Comparison of ENCODE assay signal across 1 cellular context in the genomic region with DNA sequence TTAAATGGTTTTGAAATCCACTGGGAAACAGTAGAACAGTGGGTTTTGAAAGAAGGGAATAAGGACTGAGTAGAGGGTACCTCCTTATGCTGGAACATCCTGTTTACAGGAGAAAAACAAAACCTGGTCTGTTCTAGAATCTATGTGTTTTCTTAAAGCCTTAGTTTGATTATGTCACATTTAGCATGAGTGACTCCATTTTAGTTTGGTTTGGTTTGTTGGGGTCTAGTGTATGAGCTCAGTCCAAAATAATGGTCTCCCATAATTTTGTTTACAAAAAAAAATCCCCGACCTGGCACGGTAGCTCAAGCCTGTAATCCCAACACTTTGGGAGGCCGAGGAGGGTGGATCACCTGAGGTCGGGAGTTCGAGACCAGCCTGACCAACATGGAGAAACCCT.
DNase-seq lines count a peak whose midpoint lies in the region; ATAC-seq, FAIRE-seq and TF ChIP-seq lines count a peak whose summit lies in the region.
"Not testable (repeated sequence)": the region's sequence is repeated elsewhere in the genome, so short reads cannot be mapped to it uniquely, and the experiment has no call there.

No MANE protein-coding gene starts in this region.

- CTCF ChIA-PET in K562 (lab: Yijun Ruan, JAX; ENCODE audit: low intra/inter-chr PET ratio) = not testable (repeated sequence)

- H3K4me1 ChIP-seq in K562 (replicated peaks in 1 of 2; ENCODE audit: control insufficient read depth in 2 of 2, insufficient read depth in 2 of 2, low read length in 2 of 2) = not testable (repeated sequence)

- WGBS in K562 (ENCODE audit: insufficient coverage, low coverage, missing lambda C conversion rate) = 27% methylated on average over 5 of the region's 5 CpGs

- not testable (repeated sequence) for H3K27me3 ChIP-seq in K562 (ENCODE audit: control insufficient read depth in 2 of 2, insufficient read depth in 2 of 2, low read length in 2 of 2)

- not testable (repeated sequence) for DNase-seq in K562 (ENCODE audit: extremely low read depth in 1 of 4, low spot score in 3 of 4)

- FAIRE-seq in K562 (lab: Jason Lieb, UNC) = not testable (repeated sequence)

- H3K36me3 ChIP-seq in K562 (ENCODE audit: control insufficient read depth, insufficient read depth, low read length) = not testable (repeated sequence)

- not testable (repeated sequence) for H3K9ac ChIP-seq in K562 (ENCODE audit: insufficient read depth in 1 of 2, low read depth in 2 of 2, low read length in 2 of 2)

- intact Hi-C loops in K562 (cut with micrococcal nuclease) = not testable (repeated sequence)

- not testable (repeated sequence) for H3K4me2 ChIP-seq in K562 (ENCODE audit: insufficient read depth, low read length)

- H2AFZ ChIP-seq in K562 (ENCODE audit: low read depth, low read length) = not testable (repeated sequence)

- H3K79me2 ChIP-seq in K562 (ENCODE audit: control insufficient read depth, insufficient read depth, low read length) = not testable (repeated sequence)

- in situ Hi-C loops in K562 (cut with MboI) = not testable (repeated sequence)

- H3K4me3 ChIP-seq in K562 = not testable (repeated sequence)

- H3K27ac ChIP-seq in K562 (ENCODE audit: extremely low read depth, low read depth, low read length) = not testable (repeated sequence)

- not testable (repeated sequence) for TF ChIP-seq CTCF in K562 (IDR thresholded peaks at IDR 0.05 in 2 of 3, conservative IDR thresholded peaks at IDR 0.05 in 1 of 3; ENCODE audit: insufficient read depth in 2 of 3, low read depth in 1 of 3, low read length in 3 of 3)

- not testable (repeated sequence) for TF ChIP-seq POLR2A in K562 (conservative IDR thresholded peaks at IDR 0.05)

- ATAC-seq in K562 = not testable (repeated sequence)

- BruUV-seq in K562 (replicated peaks; lab: Mats Ljungman, UMichigan) = not testable (repeated sequence)

- H3K9me3 ChIP-seq in K562 (replicated peaks; ENCODE audit: control insufficient read depth, insufficient read depth, low read depth, low read length) = not testable (repeated sequence)

- not testable (repeated sequence) for H3K9me1 ChIP-seq in K562 (ENCODE audit: control insufficient read depth, insufficient read depth, low read length)

- TF ChIP-seq RAD21 in K562 (CRISPR knock-in tag; conservative IDR thresholded peaks at IDR 0.05 in 1 of 2, IDR thresholded peaks at IDR 0.05 in 1 of 2) = not testable (repeated sequence)

- TF ChIP-seq EP300 in K562 (IDR thresholded peaks at IDR 0.05; ENCODE audit: low read length) = not testable (repeated sequence)

- not testable (repeated sequence) for H4K20me1 ChIP-seq in K562 (replicated peaks; ENCODE audit: control insufficient read depth, insufficient read depth, low read length)

- POLR2A ChIA-PET in K562 (lab: Yijun Ruan, JAX) = not testable (repeated sequence)

TF ChIP-seq in K562, 482 proteins besides CTCF, POLR2A, EP300 and RAD21:
- TF ChIP-seq KLF6 (CRISPR knock-in tag; IDR thresholded peaks at IDR 0.05; ENCODE audit: borderline replicate concordance) = peak; percentile 81; the same call in 1 of the 2 replicates
- TF ChIP-seq, protein P1, sequence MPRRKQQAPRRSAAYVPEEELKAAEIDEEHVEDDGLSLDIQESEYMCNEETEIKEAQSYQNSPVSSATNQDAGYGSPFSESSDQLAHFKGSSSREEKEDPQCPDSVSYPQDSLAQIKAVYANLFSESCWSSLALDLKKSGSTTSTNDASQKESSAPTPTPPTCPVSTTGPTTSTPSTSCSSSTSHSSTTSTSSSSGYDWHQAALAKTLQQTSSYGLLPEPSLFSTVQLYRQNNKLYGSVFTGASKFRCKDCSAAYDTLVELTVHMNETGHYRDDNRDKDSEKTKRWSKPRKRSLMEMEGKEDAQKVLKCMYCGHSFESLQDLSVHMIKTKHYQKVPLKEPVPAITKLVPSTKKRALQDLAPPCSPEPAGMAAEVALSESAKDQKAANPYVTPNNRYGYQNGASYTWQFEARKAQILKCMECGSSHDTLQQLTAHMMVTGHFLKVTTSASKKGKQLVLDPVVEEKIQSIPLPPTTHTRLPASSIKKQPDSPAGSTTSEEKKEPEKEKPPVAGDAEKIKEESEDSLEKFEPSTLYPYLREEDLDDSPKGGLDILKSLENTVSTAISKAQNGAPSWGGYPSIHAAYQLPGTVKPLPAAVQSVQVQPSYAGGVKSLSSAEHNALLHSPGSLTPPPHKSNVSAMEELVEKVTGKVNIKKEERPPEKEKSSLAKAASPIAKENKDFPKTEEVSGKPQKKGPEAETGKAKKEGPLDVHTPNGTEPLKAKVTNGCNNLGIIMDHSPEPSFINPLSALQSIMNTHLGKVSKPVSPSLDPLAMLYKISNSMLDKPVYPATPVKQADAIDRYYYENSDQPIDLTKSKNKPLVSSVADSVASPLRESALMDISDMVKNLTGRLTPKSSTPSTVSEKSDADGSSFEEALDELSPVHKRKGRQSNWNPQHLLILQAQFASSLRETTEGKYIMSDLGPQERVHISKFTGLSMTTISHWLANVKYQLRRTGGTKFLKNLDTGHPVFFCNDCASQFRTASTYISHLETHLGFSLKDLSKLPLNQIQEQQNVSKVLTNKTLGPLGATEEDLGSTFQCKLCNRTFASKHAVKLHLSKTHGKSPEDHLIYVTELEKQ (CRISPR knock-in tag; IDR thresholded peaks at IDR 0.05) = peak; percentile 66; the same call in 1 of the 2 replicates
- TF ChIP-seq ZNF239 (CRISPR knock-in tag; IDR thresholded peaks at IDR 0.05) = peak; percentile 49; the same call in 1 of the 2 replicates
- TF ChIP-seq, protein P2, sequence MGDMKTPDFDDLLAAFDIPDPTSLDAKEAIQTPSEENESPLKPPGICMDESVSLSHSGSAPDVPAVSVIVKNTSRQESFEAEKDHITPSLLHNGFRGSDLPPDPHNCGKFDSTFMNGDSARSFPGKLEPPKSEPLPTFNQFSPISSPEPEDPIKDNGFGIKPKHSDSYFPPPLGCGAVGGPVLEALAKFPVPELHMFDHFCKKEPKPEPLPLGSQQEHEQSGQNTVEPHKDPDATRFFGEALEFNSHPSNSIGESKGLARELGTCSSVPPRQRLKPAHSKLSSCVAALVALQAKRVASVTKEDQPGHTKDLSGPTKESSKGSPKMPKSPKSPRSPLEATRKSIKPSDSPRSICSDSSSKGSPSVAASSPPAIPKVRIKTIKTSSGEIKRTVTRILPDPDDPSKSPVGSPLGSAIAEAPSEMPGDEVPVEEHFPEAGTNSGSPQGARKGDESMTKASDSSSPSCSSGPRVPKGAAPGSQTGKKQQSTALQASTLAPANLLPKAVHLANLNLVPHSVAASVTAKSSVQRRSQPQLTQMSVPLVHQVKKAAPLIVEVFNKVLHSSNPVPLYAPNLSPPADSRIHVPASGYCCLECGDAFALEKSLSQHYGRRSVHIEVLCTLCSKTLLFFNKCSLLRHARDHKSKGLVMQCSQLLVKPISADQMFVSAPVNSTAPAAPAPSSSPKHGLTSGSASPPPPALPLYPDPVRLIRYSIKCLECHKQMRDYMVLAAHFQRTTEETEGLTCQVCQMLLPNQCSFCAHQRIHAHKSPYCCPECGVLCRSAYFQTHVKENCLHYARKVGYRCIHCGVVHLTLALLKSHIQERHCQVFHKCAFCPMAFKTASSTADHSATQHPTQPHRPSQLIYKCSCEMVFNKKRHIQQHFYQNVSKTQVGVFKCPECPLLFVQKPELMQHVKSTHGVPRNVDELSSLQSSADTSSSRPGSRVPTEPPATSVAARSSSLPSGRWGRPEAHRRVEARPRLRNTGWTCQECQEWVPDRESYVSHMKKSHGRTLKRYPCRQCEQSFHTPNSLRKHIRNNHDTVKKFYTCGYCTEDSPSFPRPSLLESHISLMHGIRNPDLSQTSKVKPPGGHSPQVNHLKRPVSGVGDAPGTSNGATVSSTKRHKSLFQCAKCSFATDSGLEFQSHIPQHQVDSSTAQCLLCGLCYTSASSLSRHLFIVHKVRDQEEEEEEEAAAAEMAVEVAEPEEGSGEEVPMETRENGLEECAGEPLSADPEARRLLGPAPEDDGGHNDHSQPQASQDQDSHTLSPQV (IDR thresholded peaks at IDR 0.05) = peak; percentile 66
- peak; percentile 48; the same call in 1 of the 2 replicates for TF ChIP-seq ZNF41 (CRISPR knock-in tag; conservative IDR thresholded peaks at IDR 0.05)
- peak; percentile 58; the same call in 1 of the 2 replicates for TF ChIP-seq SMAD4 (CRISPR knock-in tag; conservative IDR thresholded peaks at IDR 0.05)
- 0 out of 2 replicates have a peak, but pooled peaks have one; percentile 66 for TF ChIP-seq HDAC8 (tag; IDR thresholded peaks at IDR 0.05)
- TF ChIP-seq DMBX1 (CRISPR knock-in tag; IDR thresholded peaks at IDR 0.05; ENCODE audit: borderline replicate concordance) = peak; percentile 89
- TF ChIP-seq PTTG1 (tag; IDR thresholded peaks at IDR 0.05; ENCODE audit: low read depth) = 0 out of 2 replicates have a peak, but pooled peaks have one; percentile 62
- 0 out of 2 replicates have a peak, but pooled peaks have one; percentile 68 for TF ChIP-seq SMAD3 (CRISPR knock-in tag; conservative IDR thresholded peaks at IDR 0.05)
- peak; percentile 74; the same call in 1 of the 2 replicates for TF ChIP-seq GTF2A2 (tag; IDR thresholded peaks at IDR 0.05)
- peak; percentile 41 for TF ChIP-seq CXXC5 (CRISPR knock-in tag; IDR thresholded peaks at IDR 0.05)
- TF ChIP-seq NR4A1 (CRISPR knock-in tag; IDR thresholded peaks at IDR 0.05) = not testable (repeated sequence)
- peak; percentile 55; the same call in 1 of the 2 replicates for TF ChIP-seq NR4A1 (tag; IDR thresholded peaks at IDR 0.05)
- TF ChIP-seq HIVEP1 (CRISPR knock-in tag; IDR thresholded peaks at IDR 0.05) = 0 out of 2 replicates have a peak, but pooled peaks have one; percentile 28
- TF ChIP-seq TEAD1 (CRISPR knock-in tag; IDR thresholded peaks at IDR 0.05) = 0 out of 4 replicates have a peak, but pooled peaks of 1 of the 2 experiments have one; percentile 48
- 0 out of 2 replicates have a peak, but pooled peaks have one; percentile 30 for TF ChIP-seq ZNF766 (CRISPR knock-in tag; conservative IDR thresholded peaks at IDR 0.05)
- TF ChIP-seq, protein P3, sequence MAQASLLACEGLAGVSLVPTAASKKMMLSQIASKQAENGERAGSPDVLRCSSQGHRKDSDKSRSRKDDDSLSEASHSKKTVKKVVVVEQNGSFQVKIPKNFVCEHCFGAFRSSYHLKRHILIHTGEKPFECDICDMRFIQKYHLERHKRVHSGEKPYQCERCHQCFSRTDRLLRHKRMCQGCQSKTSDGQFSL (CRISPR knock-in tag; IDR thresholded peaks at IDR 0.05) = not testable (repeated sequence)
- TF ChIP-seq, protein P3 (tag; IDR thresholded peaks at IDR 0.05) = peak in 1 of 2 experiments; percentile 90; a peak in 2 of 4 replicates
